8 cellular contexts compared by ENCODE assay signal in the genomic region with DNA sequence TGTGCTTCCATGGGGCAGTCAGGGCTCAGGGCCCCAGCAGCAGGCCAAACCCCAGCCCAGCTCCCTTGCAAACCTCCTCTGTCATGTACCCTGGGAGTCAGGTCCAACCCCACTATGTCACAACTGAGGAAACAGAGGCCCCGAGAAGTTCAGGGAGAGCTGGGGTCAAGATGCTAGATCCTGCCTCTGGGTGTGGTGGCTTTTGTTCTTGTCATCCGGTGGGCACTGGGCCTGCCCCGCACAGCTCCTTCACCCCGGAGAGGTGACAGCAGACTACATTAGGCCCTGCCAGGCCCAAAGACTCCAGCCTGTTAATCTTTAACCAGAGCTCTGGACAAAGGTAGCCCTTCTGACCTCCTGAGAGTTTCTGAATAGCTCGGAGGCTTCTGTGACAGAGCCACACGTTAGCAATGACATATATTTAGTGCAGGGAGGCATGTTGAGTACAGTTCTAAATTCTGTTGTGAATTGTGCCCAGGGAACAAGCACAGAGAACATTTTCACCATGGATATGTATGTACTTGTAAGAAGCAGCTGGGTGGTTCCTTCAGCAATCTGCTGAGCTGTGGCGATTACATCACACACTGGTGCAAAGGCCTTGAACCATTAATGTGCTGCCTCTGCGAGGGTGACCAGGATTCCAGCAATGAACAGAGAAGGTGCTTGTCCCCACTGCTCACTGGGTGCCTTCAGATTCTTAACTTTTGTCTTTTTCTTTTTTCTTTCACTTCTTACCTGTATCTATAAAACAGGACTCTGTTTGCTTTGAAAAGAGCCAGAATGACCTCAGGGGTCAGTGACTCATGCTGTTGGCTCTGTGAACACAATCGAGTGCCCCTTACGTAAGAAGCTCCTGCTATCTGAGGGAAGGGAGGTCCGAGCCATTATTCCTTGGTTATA.
A peak's percentile ranks its signal among the peaks of the same experiment; 100 is the strongest.
DNase-seq lines count a peak whose midpoint lies in the region; ATAC-seq and TF ChIP-seq lines count a peak whose summit lies in the region.

No MANE protein-coding gene starts in this region.

- DNase-seq in activated T-cell treated with anti-CD3 and anti-CD28 coated beads, Interleukin-2, amount 50 U/mL, for 72 hours, result no peak
- no peak for DNase-seq in activated T-cell treated with anti-CD3 and anti-CD28 coated beads, Interleukin-2, amount 50 U/mL, for 4 hours
- DNase-seq in NOMO-1 treated with dmso at 0.1 percent for 144 hours (lab: John Stamatoyannopoulos, UW; ENCODE audit: unreplicated experiment) (peak; percentile 73), ovary (peak; percentile 70 to 90 (median 77)), occipital lobe (lab: John Stamatoyannopoulos, UW) (no peak)
- DNase-seq in stimulated activated CD4-positive, alpha-beta T cell treated with anti-CD3 and anti-CD28 coated beads, Interleukin-4, amount 100 ng/mL, for 1 hour, result no peak

- H3K27ac ChIP-seq in ovary, result peak overlapping the region; percentile 53 to 85

- no peaks in the 10 kb centered on the region for H3K9me3 Mint-ChIP-seq in activated T-cell treated with anti-CD3 and anti-CD28 coated beads, Interleukin-2, amount 50 U/mL, for 72 hours
- peaks cover 5% of the 10 kb centered on the region for H3K9me3 Mint-ChIP-seq in activated T-cell treated with anti-CD3 and anti-CD28 coated beads, Interleukin-2, amount 50 U/mL, for 4 hours

- no peaks in the 10 kb centered on the region for H3K36me3 ChIP-seq in ovary

- H3K4me3 ChIP-seq in ovary, result no peak overlapping the region

- no peaks in the 10 kb centered on the region for H3K27me3 Mint-ChIP-seq in activated T-cell treated with anti-CD3 and anti-CD28 coated beads, Interleukin-2, amount 50 U/mL, for 72 hours (ENCODE audit: low read depth)
- peaks cover 3% of the 10 kb centered on the region for H3K27me3 Mint-ChIP-seq in activated T-cell treated with anti-CD3 and anti-CD28 coated beads, Interleukin-2, amount 50 U/mL, for 4 hours (ENCODE audit: low read depth)

- no peaks in the 10 kb centered on the region for H3K27me3 ChIP-seq in ovary

- H3K9me3 ChIP-seq in ovary, result no peaks in the 10 kb centered on the region

- intact Hi-C loops in ovary (cut with DNase I), result no loop called here

- no peak overlapping the region for H3K4me3 Mint-ChIP-seq in activated T-cell treated with anti-CD3 and anti-CD28 coated beads, Interleukin-2, amount 50 U/mL, for 72 hours
- no peak overlapping the region for H3K4me3 Mint-ChIP-seq in activated T-cell treated with anti-CD3 and anti-CD28 coated beads, Interleukin-2, amount 50 U/mL, for 4 hours

- 38 to 48% (median 47%) methylated on average over 9 to 11 of the region's 11 CpGs for WGBS in ovary, 3 donors

- no peak for TF ChIP-seq CTCF in ovary (IDR thresholded peaks at IDR 0.05)

- H3K27ac Mint-ChIP-seq in activated T-cell treated with anti-CD3 and anti-CD28 coated beads, Interleukin-2, amount 50 U/mL, for 72 hours, result peak overlapping the region; percentile 12

- peak; percentile 11 for TF ChIP-seq EP300 in ovary (IDR thresholded peaks at IDR 0.05)

- peaks cover 0 to 4% of the 10 kb centered on the region in 2 donors for H3K36me3 Mint-ChIP-seq in activated T-cell treated with anti-CD3 and anti-CD28 coated beads, Interleukin-2, amount 50 U/mL, for 72 hours (ENCODE audit: insufficient read depth in 2 of 2)
- no peaks in the 10 kb centered on the region for H3K36me3 Mint-ChIP-seq in activated T-cell treated with anti-CD3 and anti-CD28 coated beads, Interleukin-2, amount 50 U/mL, for 4 hours (ENCODE audit: insufficient read depth)

- TF ChIP-seq POLR2A in ovary (IDR thresholded peaks at IDR 0.05), result no peak

- ATAC-seq in activated T-cell treated with anti-CD3 and anti-CD28 coated beads, Interleukin-2, amount 50 U/mL, for 72 hours (replicated peaks in 1 of 2), result no peak
- ATAC-seq in activated T-cell treated with anti-CD3 and anti-CD28 coated beads, Interleukin-2, amount 50 U/mL, for 4 hours, result no peak
- ATAC-seq in esophagus mucosa (peak; percentile 56), HG03457 (IDR thresholded peaks at IDR 0.05; ENCODE audit: unreplicated experiment) (no peak)

- peaks cover 11% of the 10 kb centered on the region for H3K4me1 ChIP-seq in ovary (ENCODE audit: insufficient read depth)

- H3K4me1 Mint-ChIP-seq in activated T-cell treated with anti-CD3 and anti-CD28 coated beads, Interleukin-2, amount 50 U/mL, for 72 hours (ENCODE audit: low read depth), result no peaks in the 10 kb centered on the region
- H3K4me1 Mint-ChIP-seq in activated T-cell treated with anti-CD3 and anti-CD28 coated beads, Interleukin-2, amount 50 U/mL, for 4 hours (ENCODE audit: low read depth), result no peaks in the 10 kb centered on the region

Comparison
In these comparisons a context has a peak if more than half of its experiments do, and no peak if none do; other contexts are left out.
1. DNase-seq: peak in NOMO-1 treated with dmso at 0.1 percent for 144 hours (single experiment) and ovary (5 of 5); none in activated T-cell treated with anti-CD3 and anti-CD28 coated beads, Interleukin-2, amount 50 U/mL, for 72 hours (0 of 2), activated T-cell treated with anti-CD3 and anti-CD28 coated beads, Interleukin-2, amount 50 U/mL, for 4 hours (single experiment), stimulated activated CD4-positive, alpha-beta T cell treated with anti-CD3 and anti-CD28 coated beads, Interleukin-4, amount 100 ng/mL, for 1 hour (single experiment) and occipital lobe (single experiment).